1 cellular context compared by ENCODE assay signal in the genomic region with DNA sequence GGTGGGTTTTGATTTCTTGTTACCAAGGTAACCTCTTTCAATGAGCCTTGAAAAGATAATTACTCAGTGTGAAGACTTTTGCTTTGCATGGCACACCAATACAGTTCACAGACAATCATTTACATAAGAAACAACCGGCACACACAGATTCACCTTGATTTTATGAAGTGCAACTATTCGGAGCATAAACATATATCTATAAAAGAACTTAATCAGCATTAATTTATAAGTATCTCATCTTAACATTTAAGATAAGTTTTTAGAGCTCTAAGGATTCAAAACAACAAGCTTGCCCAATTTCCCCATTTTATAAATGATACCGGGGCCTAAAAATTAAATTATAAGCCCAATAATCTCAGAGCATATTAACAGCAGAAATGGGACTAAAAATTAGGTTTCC.
TF ChIP-seq lines count a peak whose summit lies in the region.

No MANE protein-coding gene starts in this region.

TF ChIP-seq in HepG2, 621 proteins besides CTCF, POLR2A, EP300 and RAD21 (continued from another document):
- TF ChIP-seq, protein P1, sequence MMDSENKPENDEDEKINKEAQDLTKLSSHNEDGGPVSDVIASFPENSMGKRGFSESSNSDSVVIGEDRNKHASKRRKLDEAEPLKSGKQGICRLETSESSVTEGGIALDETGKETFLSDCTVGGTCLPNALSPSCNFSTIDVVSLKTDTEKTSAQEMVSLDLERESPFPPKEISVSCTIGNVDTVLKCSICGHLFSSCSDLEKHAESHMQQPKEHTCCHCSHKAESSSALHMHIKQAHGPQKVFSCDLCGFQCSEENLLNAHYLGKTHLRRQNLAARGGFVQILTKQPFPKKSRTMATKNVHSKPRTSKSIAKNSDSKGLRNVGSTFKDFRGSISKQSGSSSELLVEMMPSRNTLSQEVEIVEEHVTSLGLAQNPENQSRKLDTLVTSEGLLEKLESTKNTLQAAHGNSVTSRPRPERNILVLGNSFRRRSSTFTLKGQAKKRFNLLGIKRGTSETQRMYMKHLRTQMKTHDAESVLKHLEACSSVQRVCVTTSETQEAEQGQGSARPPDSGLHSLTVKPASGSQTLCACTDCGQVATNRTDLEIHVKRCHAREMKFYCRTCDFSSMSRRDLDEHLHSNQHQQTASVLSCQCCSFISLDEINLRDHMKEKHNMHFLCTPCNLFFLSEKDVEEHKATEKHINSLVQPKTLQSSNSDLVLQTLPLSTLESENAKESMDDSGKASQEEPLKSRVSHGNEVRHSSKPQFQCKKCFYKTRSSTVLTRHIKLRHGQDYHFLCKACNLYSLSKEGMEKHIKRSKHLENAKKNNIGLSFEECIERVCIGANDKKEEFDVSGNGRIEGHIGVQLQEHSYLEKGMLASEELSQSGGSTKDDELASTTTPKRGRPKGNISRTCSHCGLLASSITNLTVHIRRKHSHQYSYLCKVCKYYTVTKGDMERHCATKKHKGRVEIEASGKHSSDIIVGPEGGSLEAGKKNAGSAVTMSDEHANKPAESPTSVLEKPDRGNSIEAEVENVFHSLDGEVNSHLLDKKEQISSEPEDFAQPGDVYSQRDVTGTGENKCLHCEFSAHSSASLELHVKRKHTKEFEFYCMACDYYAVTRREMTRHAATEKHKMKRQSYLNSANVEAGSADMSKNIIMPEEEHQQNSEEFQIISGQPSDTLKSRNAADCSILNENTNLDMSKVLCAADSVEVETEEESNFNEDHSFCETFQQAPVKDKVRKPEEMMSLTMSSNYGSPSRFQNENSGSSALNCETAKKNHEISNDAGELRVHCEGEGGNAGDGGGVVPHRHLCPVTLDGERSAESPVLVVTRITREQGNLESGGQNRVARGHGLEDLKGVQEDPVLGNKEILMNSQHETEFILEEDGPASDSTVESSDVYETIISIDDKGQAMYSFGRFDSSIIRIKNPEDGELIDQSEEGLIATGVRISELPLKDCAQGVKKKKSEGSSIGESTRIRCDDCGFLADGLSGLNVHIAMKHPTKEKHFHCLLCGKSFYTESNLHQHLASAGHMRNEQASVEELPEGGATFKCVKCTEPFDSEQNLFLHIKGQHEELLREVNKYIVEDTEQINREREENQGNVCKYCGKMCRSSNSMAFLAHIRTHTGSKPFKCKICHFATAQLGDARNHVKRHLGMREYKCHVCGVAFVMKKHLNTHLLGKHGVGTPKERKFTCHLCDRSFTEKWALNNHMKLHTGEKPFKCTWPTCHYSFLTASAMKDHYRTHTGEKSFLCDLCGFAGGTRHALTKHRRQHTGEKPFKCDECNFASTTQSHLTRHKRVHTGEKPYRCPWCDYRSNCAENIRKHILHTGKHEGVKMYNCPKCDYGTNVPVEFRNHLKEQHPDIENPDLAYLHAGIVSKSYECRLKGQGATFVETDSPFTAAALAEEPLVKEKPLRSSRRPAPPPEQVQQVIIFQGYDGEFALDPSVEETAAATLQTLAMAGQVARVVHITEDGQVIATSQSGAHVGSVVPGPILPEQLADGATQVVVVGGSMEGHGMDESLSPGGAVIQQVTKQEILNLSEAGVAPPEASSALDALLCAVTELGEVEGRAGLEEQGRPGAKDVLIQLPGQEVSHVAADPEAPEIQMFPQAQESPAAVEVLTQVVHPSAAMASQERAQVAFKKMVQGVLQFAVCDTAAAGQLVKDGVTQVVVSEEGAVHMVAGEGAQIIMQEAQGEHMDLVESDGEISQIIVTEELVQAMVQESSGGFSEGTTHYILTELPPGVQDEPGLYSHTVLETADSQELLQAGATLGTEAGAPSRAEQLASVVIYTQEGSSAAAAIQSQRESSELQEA (CRISPR knock-in tag; IDR thresholded peaks at IDR 0.05; ENCODE audit: not compliant biosample characterization), result no peak
